30 cellular contexts compared by ENCODE assay signal in genomic region chrX:75582511-75582910, GRCh38. TPM values are rescaled to one million over a fixed set of nuclear protein-coding genes. Genes with fewer than 3 reads are reported as not detected.
"Had no signal": no experiment of that assay in that cellular context is flagged by ENCODE, and none has a peak within 500 bp of the region (broad histone marks: within the 10 kb centered on the region; RNA-seq: fewer than 3 reads in every experiment).

No MANE protein-coding gene starts in this region.

- DNase-seq: activated effector memory CD4-positive, alpha-beta T cell treated with anti-CD3 and anti-CD28 coated beads, Interleukin-2, amount 50 U/mL, for 16 hours; activated effector memory CD4-positive, alpha-beta T cell treated with Interleukin-2 at 50 U/mL for 16 hours; activated gamma-delta T cell; activated gamma-delta T cell treated with Interleukin-2 at 50 U/mL for 16 hours; activated naive CD4-positive, alpha-beta T cell; activated naive CD4-positive, alpha-beta T cell treated with anti-CD3 and anti-CD28 coated beads for 36 hours; activated naive CD4-positive, alpha-beta T cell treated with anti-CD3 and anti-CD28 coated beads, Interleukin-2, amount 10 ng/mL, durations not matched to agents 7 days and 5 days; activated naive CD4-positive, alpha-beta T cell treated with anti-CD3 and anti-CD28 coated beads, Interleukin-2, amount 50 U/mL, for 16 hours; activated naive CD4-positive, alpha-beta T cell treated with Interleukin-2 at 50 U/mL for 16 hours; activated naive CD8-positive, alpha-beta T cell treated with anti-CD3 and anti-CD28 coated beads for 36 hours; activated naive CD8-positive, alpha-beta T cell treated with anti-CD3 and anti-CD28 coated beads, Interleukin-2, amount 10 ng/mL, durations not matched to agents 7 days and 5 days; activated naive CD8-positive, alpha-beta T cell treated with anti-CD3 and anti-CD28 coated beads, Interleukin-2, amount 50 U/mL, for 24 hours; activated T-cell treated with anti-CD3 and anti-CD28 coated beads, Interleukin-2, amount 50 U/mL, for 1 hour; activated T-cell treated with anti-CD3 and anti-CD28 coated beads, Interleukin-2, amount 50 U/mL, for 24 hours; activated T-cell treated with anti-CD3 and anti-CD28 coated beads, Interleukin-2, amount 50 U/mL, for 4 hours; activated T-cell treated with anti-CD3 and anti-CD28 coated beads, Interleukin-2, amount 50 U/mL, for 48 hours; activated T-cell treated with anti-CD3 and anti-CD28 coated beads, Interleukin-2, amount 50 U/mL, for 72 hours; adrenal gland; amniotic stem cell; amygdala; anterior cingulate cortex; aorta; body of pancreas; brain microvascular endothelial cell; caudate nucleus; central memory CD4-positive, alpha-beta T cell; cerebellar nuclear complex had no signal

RNA-seq across cellular contexts. Expression of gene ZDHHC15, which starts 59.7 kb away (rescaled TPM):
- total RNA-seq: activated naive CD4-positive, alpha-beta T cell treated with anti-CD3 and anti-CD28 coated beads, Interleukin-2, amount 50 U/mL, for 72 hours; activated T-helper 1 cell treated with anti-CD3 and anti-CD28 coated beads, Interleukin-12 subunit alpha, Interleukin-12 subunit beta, Interleukin-2, Interleukin-4 antibody, amounts not matched to agents 30 ng/mL and 10 ng/mL and 1 ng/mL, durations not matched to agents 14 hours and 24 hours and 36 hours; bronchial epithelial cell had no signal
